9 cellular contexts compared by ENCODE assay signal in genomic region chr2:239398536-239398935, GRCh38. TPM values are rescaled to one million over a fixed set of nuclear protein-coding genes. Genes with fewer than 3 reads are reported as not detected.
DNase-seq lines count a peak whose midpoint lies in the region; ATAC-seq and TF ChIP-seq lines count a peak whose summit lies in the region.
"Had no signal": no experiment of that assay in that cellular context is flagged by ENCODE, and none has a peak within 500 bp of the region (broad histone marks: within the 10 kb centered on the region; RNA-seq: fewer than 3 reads in every experiment).

No MANE protein-coding gene starts in this region.

- no TSS peak for BruUV-seq in PC-9 (replicated peaks; lab: Mats Ljungman, UMichigan)

- in situ Hi-C loops in ACHN (cut with HindIII; ENCODE audit: low pct_ligation_motif_present, low pct_unique_long_range_greater_than_20kb, low sequenced_read_pairs): no loop called here

- H3K9me2 ChIP-seq in PC-9 (ENCODE audit: insufficient read depth): no peaks in the 10 kb centered on the region

- no peak overlapping the region for H3K27ac ChIP-seq in PC-9
- H3K27ac ChIP-seq in iPS-18a (ENCODE audit: low read length): no peak overlapping the region

- H3K27me3 ChIP-seq in PC-9 (ENCODE audit: insufficient read depth, low read depth) (no peaks in the 10 kb centered on the region), iPS-18a (ENCODE audit: control insufficient read depth, insufficient read depth, low read length) (no peaks in the 10 kb centered on the region)

- H3K36me3 Mint-ChIP-seq in activated CD4-positive, alpha-beta T cell treated with anti-CD3 and anti-CD28 coated beads, Interleukin-2, amount 10 ng/mL, durations not matched to agents 7 days and 5 days (ENCODE audit: low read depth): peaks cover 12% of the 10 kb centered on the region
- H3K36me3 Mint-ChIP-seq in stimulated activated effector memory CD8-positive, alpha-beta T cell treated with anti-CD3 and anti-CD28 coated beads, Interleukin-12 subunit alpha, Interleukin-12 subunit beta, amount 100 ng/mL, for 72 hours: peaks cover 14% of the 10 kb centered on the region

- no peak overlapping the region for H3K9ac ChIP-seq in iPS-18a (ENCODE audit: low read length)

- peaks cover under 1% of the 10 kb centered on the region for H3K9me3 Mint-ChIP-seq in activated CD4-positive, alpha-beta T cell treated with anti-CD3 and anti-CD28 coated beads, Interleukin-2, amount 10 ng/mL, durations not matched to agents 7 days and 5 days
- H3K9me3 Mint-ChIP-seq in stimulated activated effector memory CD8-positive, alpha-beta T cell treated with anti-CD3 and anti-CD28 coated beads, Interleukin-12 subunit alpha, Interleukin-12 subunit beta, amount 100 ng/mL, for 72 hours: no peaks in the 10 kb centered on the region

- CTCF ChIA-PET in activated CD4-positive, alpha-beta T cell treated with anti-CD3 and anti-CD28 coated beads, Interleukin-2, amount 10 ng/mL, durations not matched to agents 7 days and 5 days (lab: Charles Lee): interaction anchor here (1.0 to 1.4 kb wide), 2 partner anchors 15 to 17 kb away, joined by 3 to 4 read pairs; no protein-coding TSS in a partner anchor
- CTCF ChIA-PET in PC-9 (lab: Charles Lee): no interaction called here

- H3K4me1 ChIP-seq in PC-9 (replicated peaks; ENCODE audit: insufficient read depth) (peaks cover 16% of the 10 kb centered on the region), iPS-18a (ENCODE audit: control insufficient read depth, low read depth, low read length) (peaks cover 24% of the 10 kb centered on the region)

- peaks cover 33% of the 10 kb centered on the region for H4K20me1 ChIP-seq in PC-9 (ENCODE audit: insufficient read depth)

- peaks cover 52% of the 10 kb centered on the region for H3K4me1 Mint-ChIP-seq in activated CD4-positive, alpha-beta T cell treated with anti-CD3 and anti-CD28 coated beads, Interleukin-2, amount 10 ng/mL, durations not matched to agents 7 days and 5 days
- peaks cover 50% of the 10 kb centered on the region for H3K4me1 Mint-ChIP-seq in stimulated activated effector memory CD8-positive, alpha-beta T cell treated with anti-CD3 and anti-CD28 coated beads, Interleukin-12 subunit alpha, Interleukin-12 subunit beta, amount 100 ng/mL, for 72 hours

- H3K79me2 ChIP-seq in PC-9 (ENCODE audit: low read depth): peaks cover 60% of the 10 kb centered on the region

- no peaks in the 10 kb centered on the region for H3F3A ChIP-seq in PC-9 (ENCODE audit: insufficient read depth, low read depth)

- H2AFZ ChIP-seq in PC-9: no peak overlapping the region

- TF ChIP-seq CTCF in PC-9 (conservative IDR thresholded peaks at IDR 0.05): no peak

- H3K4me2 ChIP-seq in PC-9: peak overlapping the region; percentile 89; the same call in 1 of the 2 replicates

- H3K4me3 ChIP-seq in PC-9: no peak overlapping the region; the same call in 1 of the 2 replicates
- H3K4me3 ChIP-seq in iPS-18a (ENCODE audit: low read length): peak overlapping the region; percentile 75

- H3K36me3 ChIP-seq in PC-9 (ENCODE audit: low read depth) (no peaks in the 10 kb centered on the region), iPS-18a (ENCODE audit: control insufficient read depth, low read depth, low read length) (no peaks in the 10 kb centered on the region)

- no peak for ATAC-seq in stimulated activated effector memory CD8-positive, alpha-beta T cell treated with anti-CD3 and anti-CD28 coated beads, Interleukin-12 subunit alpha, Interleukin-12 subunit beta, amount 100 ng/mL, for 72 hours
- ATAC-seq in esophagus mucosa: no peak

- no peaks in the 10 kb centered on the region for H3K27me3 Mint-ChIP-seq in activated CD4-positive, alpha-beta T cell treated with anti-CD3 and anti-CD28 coated beads, Interleukin-2, amount 10 ng/mL, durations not matched to agents 7 days and 5 days

- intact Hi-C loops in PC-9 (cut with micrococcal nuclease; ENCODE audit: unreplicated experiment): loop anchor here (5.0 kb wide), 1 partner anchor 256 kb away; no protein-coding TSS in a partner anchor

- DNase-seq in activated CD4-positive, alpha-beta T cell treated with anti-CD3 and anti-CD28 coated beads, Interleukin-2, amount 10 ng/mL, durations not matched to agents 7 days and 5 days: no peak
- no peak for DNase-seq in activated CD4-positive, alpha-beta T cell treated with anti-CD3 and anti-CD28 coated beads, Interleukin-2, amount 50 U/mL, for 1 hour
- DNase-seq in PC-9: no peak
- no peak for DNase-seq in stimulated activated effector memory CD8-positive, alpha-beta T cell treated with anti-CD3 and anti-CD28 coated beads, Interleukin-12 subunit alpha, Interleukin-12 subunit beta, amount 100 ng/mL, for 72 hours (ENCODE audit: low spot score in 2 of 2)
- no peak for DNase-seq in activated CD8-positive, alpha-beta memory T cell treated with anti-CD3 and anti-CD28 coated beads, Interleukin-2, amount 50 U/mL, for 4 hours
- no peak for DNase-seq in ACHN
- DNase-seq: activated CD4-positive, alpha-beta T cell treated with anti-CD3 and anti-CD28 coated beads for 4 hours had no signal

- peak overlapping the region; percentile 95 for H3K27ac Mint-ChIP-seq in activated CD4-positive, alpha-beta T cell treated with anti-CD3 and anti-CD28 coated beads, Interleukin-2, amount 10 ng/mL, durations not matched to agents 7 days and 5 days
- no peak overlapping the region for H3K27ac Mint-ChIP-seq in stimulated activated effector memory CD8-positive, alpha-beta T cell treated with anti-CD3 and anti-CD28 coated beads, Interleukin-12 subunit alpha, Interleukin-12 subunit beta, amount 100 ng/mL, for 72 hours

- H3K4me3 Mint-ChIP-seq in activated CD4-positive, alpha-beta T cell treated with anti-CD3 and anti-CD28 coated beads, Interleukin-2, amount 10 ng/mL, durations not matched to agents 7 days and 5 days: peak overlapping the region; percentile 92
- peak overlapping the region; percentile 86 for H3K4me3 Mint-ChIP-seq in stimulated activated effector memory CD8-positive, alpha-beta T cell treated with anti-CD3 and anti-CD28 coated beads, Interleukin-12 subunit alpha, Interleukin-12 subunit beta, amount 100 ng/mL, for 72 hours

- POLR2A ChIA-PET in activated CD4-positive, alpha-beta T cell treated with anti-CD3 and anti-CD28 coated beads, Interleukin-2, amount 10 ng/mL, durations not matched to agents 7 days and 5 days (lab: Charles Lee): no interaction called here
- POLR2A ChIA-PET in PC-9 (lab: Charles Lee; ENCODE audit: unreplicated experiment): no interaction called here

- H3K9me3 ChIP-seq in PC-9 (ENCODE audit: insufficient read depth, low read depth): no peaks in the 10 kb centered on the region
- H3K9me3 ChIP-seq in iPS-18a (ENCODE audit: control insufficient read depth, low read depth, low read length): no peaks in the 10 kb centered on the region

RNA-seq across cellular contexts. Expression of gene HDAC4, which starts 2.3 kb away (rescaled TPM):
- 10 to 100 TPM; 57.1 to 68.4 TPM for total RNA-seq in activated CD4-positive, alpha-beta T cell treated with anti-CD3 and anti-CD28 coated beads, Interleukin-2, amount 10 ng/mL, durations not matched to agents 7 days and 5 days
- total RNA-seq in PC-9 (2021) (61.5 and 79.7 TPM in 2 replicates), esophagus mucosa (33.9 TPM)
